ENCODE assay signal across 8 cellular contexts in genomic region chr11:57325735-57326048, GRCh38. TPM values are rescaled to one million over a fixed set of nuclear protein-coding genes. Genes with fewer than 3 reads are reported as not detected.
DNase-seq lines count a peak whose midpoint lies in the region; ATAC-seq and TF ChIP-seq lines count a peak whose summit lies in the region.

No MANE protein-coding gene starts in this region.

- no peaks in the 10 kb centered on the region for H4K20me1 ChIP-seq in H9 (ENCODE audit: control insufficient read depth, insufficient read depth, insufficient read length)

- peaks cover 11% of the 10 kb centered on the region for H3K79me2 ChIP-seq in H9 (ENCODE audit: insufficient read depth, low read length)

- no peak overlapping the region for H2AK5ac ChIP-seq in H9 (ENCODE audit: insufficient read length, low read length)

- H2BK20ac ChIP-seq in H9 (ENCODE audit: low read depth, low read length, poor library complexity, severe bottlenecking): no peak overlapping the region

- H3K14ac ChIP-seq in H9 (ENCODE audit: insufficient read depth, low read length): peak overlapping the region; percentile 50; the same call in 1 of the 2 replicates

- peaks cover 16% of the 10 kb centered on the region for H3K79me1 ChIP-seq in H9 (ENCODE audit: insufficient read depth, low read depth, low read length, poor library complexity, severe bottlenecking)

- ATAC-seq in activated naive CD8-positive, alpha-beta T cell treated with anti-CD3 and anti-CD28 coated beads, Interleukin-2, amount 10 ng/mL, durations not matched to agents 7 days and 5 days (ENCODE audit: low read depth): no peak
- ATAC-seq in stimulated activated memory B cell treated with anti-CD40 and anti-IgM and Interleukin-4, amounts not matched to agents 10 μg/mL and 1 μg/mL and 100 μg/mL, for 72 hours: no peak
- no peak for ATAC-seq in GM21515 (IDR thresholded peaks at IDR 0.05; ENCODE audit: unreplicated experiment)

- H3K27ac ChIP-seq in A673 (ENCODE audit: low read depth, low read length, poor library complexity, severe bottlenecking) (peak overlapping the region; percentile 85), H9 (ENCODE audit: insufficient read length, low read depth, low read length) (peak overlapping the region; percentile 70), iPS-18a (ENCODE audit: low read length) (peak overlapping the region; percentile 88)

- intact Hi-C loops in A673 (cut with micrococcal nuclease; ENCODE audit: unreplicated experiment): loop anchor here (1.0 to 10.0 kb wide), 2 partner anchors 10 to 1249 kb away; partner anchors contain the start of genes LPXN, SSRP1 and ZFP91

- peak overlapping the region; percentile 74 for H3K4me3 ChIP-seq in A673 (ENCODE audit: low read depth, low read length, poor library complexity, severe bottlenecking)
- peak overlapping the region; percentile 57 for H3K4me3 ChIP-seq in iPS-18a (ENCODE audit: low read length)

- H3T11ph ChIP-seq in H9 (ENCODE audit: low read length): peak overlapping the region; percentile 74

- H4K8ac ChIP-seq in H9 (replicated peaks; ENCODE audit: insufficient read length, low read depth, low read length): peak overlapping the region; percentile 4

- peaks cover 13% of the 10 kb centered on the region for H3K23me2 ChIP-seq in H9 (ENCODE audit: insufficient read length, low read depth, low read length, poor library complexity, severe bottlenecking)

- no peak overlapping the region for H4K5ac ChIP-seq in H9 (ENCODE audit: insufficient read length, low read depth, low read length)

- H3K36me3 Mint-ChIP-seq in H9 (ENCODE audit: insufficient read depth in 1 of 3, low read depth in 3 of 3): peaks cover 51 to 65% (median 64%) of the 10 kb centered on the region in 3 experiments
- peaks cover 42% of the 10 kb centered on the region for H3K36me3 Mint-ChIP-seq in activated naive CD8-positive, alpha-beta T cell treated with anti-CD3 and anti-CD28 coated beads, Interleukin-2, amount 10 ng/mL, durations not matched to agents 7 days and 5 days
- H3K36me3 Mint-ChIP-seq in stimulated activated memory B cell treated with anti-CD40 and anti-IgM and Interleukin-4, amounts not matched to agents 10 μg/mL and 1 μg/mL and 100 μg/mL, for 72 hours: peaks cover 52% of the 10 kb centered on the region

- no peaks in the 10 kb centered on the region for H3K9me3 ChIP-seq in A673 (ENCODE audit: low read depth, low read length, poor library complexity, severe bottlenecking)
- H3K9me3 ChIP-seq in H9 (ENCODE audit: control insufficient read depth, low read depth, low read length): no peaks in the 10 kb centered on the region
- no peaks in the 10 kb centered on the region for H3K9me3 ChIP-seq in iPS-18a (ENCODE audit: control insufficient read depth, low read depth, low read length)

- H3K27me3 ChIP-seq in A673 (replicated peaks; ENCODE audit: insufficient read depth, low read depth, low read length, poor library complexity) (no peaks in the 10 kb centered on the region), H9 (ENCODE audit: insufficient read depth, low read length) (no peaks in the 10 kb centered on the region), iPS-18a (ENCODE audit: control insufficient read depth, insufficient read depth, low read length) (no peaks in the 10 kb centered on the region)

- BruUV-seq in A673 (replicated peaks; lab: Mats Ljungman, UMichigan): no TSS peak

- no peak overlapping the region for H2BK12ac ChIP-seq in H9 (ENCODE audit: insufficient read length, low read depth, low read length)

- H2BK120ac ChIP-seq in H9 (ENCODE audit: low read depth, low read length, poor library complexity, severe bottlenecking): no peak overlapping the region

- H3K4ac ChIP-seq in H9 (ENCODE audit: low read depth, low read length): no peak overlapping the region

- H3K4me1 Mint-ChIP-seq in H9: peaks cover 40 to 41% of the 10 kb centered on the region in 2 experiments
- H3K4me1 Mint-ChIP-seq in activated naive CD8-positive, alpha-beta T cell treated with anti-CD3 and anti-CD28 coated beads, Interleukin-2, amount 10 ng/mL, durations not matched to agents 7 days and 5 days: peaks cover 34% of the 10 kb centered on the region
- peaks cover 64% of the 10 kb centered on the region for H3K4me1 Mint-ChIP-seq in stimulated activated memory B cell treated with anti-CD40 and anti-IgM and Interleukin-4, amounts not matched to agents 10 μg/mL and 1 μg/mL and 100 μg/mL, for 72 hours

- WGBS in H9 (ENCODE audit: extremely low coverage, insufficient read length, low lambda C conversion rate): no CpG with 5 or more reads among the region's 6 CpGs

- TF ChIP-seq CTCF in A673 (conservative IDR thresholded peaks at IDR 0.05; ENCODE audit: low read depth, low read length) (no peak), H9 (conservative IDR thresholded peaks at IDR 0.05) (no peak)

- H3K36me3 ChIP-seq in A673 (ENCODE audit: insufficient read depth, low read length, poor library complexity, severe bottlenecking) (peaks cover 58% of the 10 kb centered on the region), iPS-18a (ENCODE audit: control insufficient read depth, low read depth, low read length) (peaks cover 58% of the 10 kb centered on the region)

- peak overlapping the region; percentile 99 to 100 (median 99) for H3K27ac Mint-ChIP-seq in H9
- peak overlapping the region; percentile 95 for H3K27ac Mint-ChIP-seq in activated naive CD8-positive, alpha-beta T cell treated with anti-CD3 and anti-CD28 coated beads, Interleukin-2, amount 10 ng/mL, durations not matched to agents 7 days and 5 days
- H3K27ac Mint-ChIP-seq in stimulated activated memory B cell treated with anti-CD40 and anti-IgM and Interleukin-4, amounts not matched to agents 10 μg/mL and 1 μg/mL and 100 μg/mL, for 72 hours: peak overlapping the region; percentile 88

- H3K9ac ChIP-seq in H9 (ENCODE audit: extremely low read depth, insufficient read length, low read length): peak overlapping the region; percentile 63
- peak overlapping the region; percentile 86 for H3K9ac ChIP-seq in iPS-18a (ENCODE audit: low read length)

- H3K27me3 Mint-ChIP-seq in H9 (ENCODE audit: low read depth): peaks cover 1% of the 10 kb centered on the region; the same call in 1 of the 2 replicates
- H3K27me3 Mint-ChIP-seq in activated naive CD8-positive, alpha-beta T cell treated with anti-CD3 and anti-CD28 coated beads, Interleukin-2, amount 10 ng/mL, durations not matched to agents 7 days and 5 days: no peaks in the 10 kb centered on the region
- no peaks in the 10 kb centered on the region for H3K27me3 Mint-ChIP-seq in stimulated activated memory B cell treated with anti-CD40 and anti-IgM and Interleukin-4, amounts not matched to agents 10 μg/mL and 1 μg/mL and 100 μg/mL, for 72 hours

- DNase-seq in A673 (ENCODE audit: low spot score) (no peak), H9 (no peak), DMS114 treated with DMSO at 0.1 percent for 48 hours (lab: John Stamatoyannopoulos, UW; ENCODE audit: unreplicated experiment) (no peak)
- no peak for DNase-seq in activated naive CD8-positive, alpha-beta T cell treated with anti-CD3 and anti-CD28 coated beads, Interleukin-2, amount 10 ng/mL, durations not matched to agents 7 days and 5 days
- no peak for DNase-seq in effector CD4-positive, alpha-beta T cell

- H4K91ac ChIP-seq in H9 (ENCODE audit: insufficient read length, low read depth, low read length): no peak overlapping the region

- H2AFZ ChIP-seq in H9 (ENCODE audit: low read length): no peak overlapping the region

- peak overlapping the region; percentile 89 to 91 for H3K4me3 Mint-ChIP-seq in H9
- H3K4me3 Mint-ChIP-seq in activated naive CD8-positive, alpha-beta T cell treated with anti-CD3 and anti-CD28 coated beads, Interleukin-2, amount 10 ng/mL, durations not matched to agents 7 days and 5 days: peak overlapping the region; percentile 85
- H3K4me3 Mint-ChIP-seq in stimulated activated memory B cell treated with anti-CD40 and anti-IgM and Interleukin-4, amounts not matched to agents 10 μg/mL and 1 μg/mL and 100 μg/mL, for 72 hours: peak overlapping the region; percentile 82

- H3K18ac ChIP-seq in H9 (ENCODE audit: insufficient read length, low read depth, low read length): peak overlapping the region; percentile 73

- H3K4me2 ChIP-seq in H9 (ENCODE audit: insufficient read depth, insufficient read length, low read length): peak overlapping the region; percentile 56

- H3K4me1 ChIP-seq in A673 (ENCODE audit: insufficient read depth, low read length, poor library complexity, severe bottlenecking) (peaks cover 43% of the 10 kb centered on the region), H9 (ENCODE audit: insufficient read depth, low read length) (peaks cover 13% of the 10 kb centered on the region; the same call in 1 of the 2 replicates), iPS-18a (ENCODE audit: control insufficient read depth, low read depth, low read length) (peaks cover 25% of the 10 kb centered on the region)

- no peak overlapping the region for H3K23ac ChIP-seq in H9 (ENCODE audit: insufficient read length, low read depth, low read length)

- H2BK5ac ChIP-seq in H9 (ENCODE audit: insufficient read length, low read length): no peak overlapping the region

- no peaks in the 10 kb centered on the region; a peak in 1 of 5 replicates for H3K9me3 Mint-ChIP-seq in H9
- no peaks in the 10 kb centered on the region for H3K9me3 Mint-ChIP-seq in activated naive CD8-positive, alpha-beta T cell treated with anti-CD3 and anti-CD28 coated beads, Interleukin-2, amount 10 ng/mL, durations not matched to agents 7 days and 5 days
- H3K9me3 Mint-ChIP-seq in stimulated activated memory B cell treated with anti-CD40 and anti-IgM and Interleukin-4, amounts not matched to agents 10 μg/mL and 1 μg/mL and 100 μg/mL, for 72 hours: no peaks in the 10 kb centered on the region

- no peak overlapping the region for H2BK15ac ChIP-seq in H9 (ENCODE audit: low read depth, low read length)

- CTCF ChIA-PET in A673 (lab: Charles Lee): interaction anchor here (0.6 kb wide), 1 partner anchor 10 kb away, joined by 4 read pairs; the partner anchor contains the start of gene SSRP1

- H3K56ac ChIP-seq in H9 (ENCODE audit: insufficient read length, low read depth, low read length): no peak overlapping the region

- POLR2A ChIA-PET in A673 (lab: Charles Lee; ENCODE audit: low non-redundant PET): interaction anchor here (0.6 to 0.7 kb wide), 3 partner anchors 20 to 1083 kb away, joined by 3 to 4 read pairs (median 3); no protein-coding TSS in a partner anchor
- POLR2A ChIA-PET in activated naive CD8-positive, alpha-beta T cell treated with anti-CD3 and anti-CD28 coated beads, Interleukin-2, amount 10 ng/mL, durations not matched to agents 7 days and 5 days (lab: Charles Lee): interaction anchor here (0.6 to 3.8 kb wide), 9 partner anchors 9 to 242 kb away, joined by 3 to 80 read pairs (median 3); partner anchors contain the start of genes SSRP1 and UBE2L6

RNA-seq across cellular contexts. Expression of gene TNKS1BP1, which starts 0.9 kb away (rescaled TPM):
- total RNA-seq in A673 (2021) (80.4 and 88.8 TPM in 2 replicates), H9 (2021) (130 and 140 TPM in 2 replicates)
- 10 to 100 TPM; 15.7 to 18.0 TPM for total RNA-seq in activated naive CD8-positive, alpha-beta T cell treated with anti-CD3 and anti-CD28 coated beads, Interleukin-2, amount 10 ng/mL, durations not matched to agents 7 days and 5 days

RNA-seq across cellular contexts. Expression of gene SSRP1, which starts 10.0 kb away (rescaled TPM):
- total RNA-seq in A673 (2021): 393 and 399 TPM in 2 replicates
- 202 and 205 TPM in 2 replicates for total RNA-seq in H9 (2021)
- total RNA-seq in activated naive CD8-positive, alpha-beta T cell treated with anti-CD3 and anti-CD28 coated beads, Interleukin-2, amount 10 ng/mL, durations not matched to agents 7 days and 5 days: 100 to 1,000 TPM; 127 to 130 TPM

RNA-seq across cellular contexts. Expression of gene P2RX3, which starts 12.5 kb away (rescaled TPM):
- not detected in 2 replicates for total RNA-seq in A673 (2021)
- total RNA-seq in H9 (2021): 0.15 and 0.22 TPM in 2 replicates
- not detected for total RNA-seq in activated naive CD8-positive, alpha-beta T cell treated with anti-CD3 and anti-CD28 coated beads, Interleukin-2, amount 10 ng/mL, durations not matched to agents 7 days and 5 days

RNA-seq across cellular contexts. Expression of gene PRG3, which starts 55.3 kb away (rescaled TPM):
- not detected in 2 replicates for total RNA-seq in A673 (2021)
- total RNA-seq in H9 (2021): not detected in 2 replicates
- not detected for total RNA-seq in activated naive CD8-positive, alpha-beta T cell treated with anti-CD3 and anti-CD28 coated beads, Interleukin-2, amount 10 ng/mL, durations not matched to agents 7 days and 5 days
